ENCODE assay signal across 32 cellular contexts in the genomic region with DNA sequence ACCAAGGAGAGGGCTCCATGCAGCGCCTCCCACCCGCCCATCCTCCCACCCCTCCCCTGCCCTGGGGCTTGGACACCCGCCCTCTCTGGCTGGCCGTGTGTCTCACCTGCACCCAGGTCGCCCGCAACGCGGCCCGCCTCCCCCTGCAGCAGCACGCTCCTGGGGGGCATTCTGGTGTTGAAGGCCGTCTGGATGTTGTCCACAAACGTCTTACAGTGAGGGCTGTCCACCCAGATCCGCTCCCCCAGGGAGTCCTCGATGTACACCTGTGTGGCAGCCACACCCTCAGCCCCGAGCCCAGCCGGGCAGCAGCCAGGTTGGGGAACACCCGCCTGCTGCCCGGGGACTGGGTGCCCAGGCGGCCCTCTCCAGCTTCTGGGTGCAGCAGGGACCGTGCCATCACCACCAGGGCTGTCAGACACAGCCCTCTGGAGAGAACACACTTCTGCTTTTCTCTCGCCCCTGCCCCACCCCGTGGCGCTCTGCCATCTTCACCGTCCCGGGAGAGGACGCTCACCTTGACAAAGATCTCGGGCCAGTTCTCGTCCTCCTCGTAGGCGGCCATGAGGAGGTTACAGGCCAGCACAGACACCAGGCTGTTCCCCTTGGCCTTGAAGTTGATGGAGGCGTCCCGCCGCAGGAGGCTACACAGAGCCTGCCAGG. TPM values are rescaled to one million over a fixed set of nuclear protein-coding genes. Genes with fewer than 3 reads are reported as not detected.
"Had no signal": no experiment of that assay in that cellular context is flagged by ENCODE, and none has a peak within 500 bp of the region (broad histone marks: within the 10 kb centered on the region; RNA-seq: fewer than 3 reads in every experiment).

No MANE protein-coding gene starts in this region.

- H3K27me3 Mint-ChIP-seq: naive thymus-derived CD4-positive, alpha-beta T cell; natural killer cell treated with Interleukin-12 subunit alpha and Interleukin-12 subunit beta and Interleukin-15 and Interleukin-18, amount 100 ng/mL, for 72 hours; stimulated activated naive B cell treated with anti-CD40 and anti-IgM and Interleukin-4, amounts not matched to agents 10 μg/mL and 1 μg/mL and 100 μg/mL, for 72 hours; stimulated activated naive CD8-positive, alpha-beta T cell treated with anti-CD3 and anti-CD28 coated beads, Interleukin-15, Interleukin-2, amounts not matched to agents 100 ng/mL and 50 ng/mL, for 24 hours; type B pancreatic cell had no signal

- H3K27me3 ChIP-seq: neutrophil, pancreas, right atrium auricular region, right lobe of liver, sigmoid colon, suprapubic skin, testis, tibial artery, transverse colon, upper lobe of right lung, vagina had no signal

- ATAC-seq: naive thymus-derived CD4-positive, alpha-beta T cell; natural killer cell treated with Interleukin-12 subunit alpha and Interleukin-12 subunit beta and Interleukin-15 and Interleukin-18, amount 100 ng/mL, for 72 hours; pancreas; right lobe of liver; stimulated activated effector memory CD8-positive, alpha-beta T cell treated with anti-CD3 and anti-CD28 coated beads, Interleukin-12 subunit alpha, Interleukin-12 subunit beta, amount 100 ng/mL, for 72 hours; stimulated activated naive B cell treated with anti-CD40 and anti-IgM and Interleukin-4, amounts not matched to agents 10 μg/mL and 1 μg/mL and 100 μg/mL, for 72 hours; upper lobe of right lung had no signal

- H3K4me3 ChIP-seq: pancreas, prostate gland, right atrium auricular region, right lobe of liver, sigmoid colon, suprapubic skin, testis, tibial artery, transverse colon, upper lobe of right lung, vagina had no signal

- FAIRE-seq: pancreas, small intestine had no signal

- H3K27ac ChIP-seq: neutrophil, pancreas, prostate gland, right atrium auricular region, right lobe of liver, sigmoid colon, suprapubic skin, testis, tibial artery, transverse colon, upper lobe of right lung, vagina had no signal

- H3K9me3 Mint-ChIP-seq: natural killer cell treated with Interleukin-12 subunit alpha and Interleukin-12 subunit beta and Interleukin-15 and Interleukin-18, amount 100 ng/mL, for 72 hours; nephron progenitor cell; neural crest cell; stimulated activated effector memory CD8-positive, alpha-beta T cell treated with anti-CD3 and anti-CD28 coated beads, Interleukin-12 subunit alpha, Interleukin-12 subunit beta, amount 100 ng/mL, for 72 hours; stimulated activated naive B cell treated with anti-CD40 and anti-IgM and Interleukin-4, amounts not matched to agents 10 μg/mL and 1 μg/mL and 100 μg/mL, for 72 hours; stimulated activated naive CD8-positive, alpha-beta T cell treated with anti-CD3 and anti-CD28 coated beads, Interleukin-15, Interleukin-2, amounts not matched to agents 100 ng/mL and 50 ng/mL, for 24 hours; type B pancreatic cell had no signal

- H3K36me3 Mint-ChIP-seq: type B pancreatic cell had no signal

- H3K4me3 Mint-ChIP-seq: natural killer cell treated with Interleukin-12 subunit alpha and Interleukin-12 subunit beta and Interleukin-15 and Interleukin-18, amount 100 ng/mL, for 72 hours; nephron progenitor cell; stimulated activated effector memory CD8-positive, alpha-beta T cell treated with anti-CD3 and anti-CD28 coated beads, Interleukin-12 subunit alpha, Interleukin-12 subunit beta, amount 100 ng/mL, for 72 hours; stimulated activated naive B cell treated with anti-CD40 and anti-IgM and Interleukin-4, amounts not matched to agents 10 μg/mL and 1 μg/mL and 100 μg/mL, for 72 hours; stimulated activated naive CD8-positive, alpha-beta T cell treated with anti-CD3 and anti-CD28 coated beads, Interleukin-15, Interleukin-2, amounts not matched to agents 100 ng/mL and 50 ng/mL, for 24 hours; type B pancreatic cell had no signal

- H3K9me3 ChIP-seq: neutrophil, pancreas, prostate gland, right atrium auricular region, right lobe of liver, sigmoid colon, suprapubic skin, testis, tibial artery, transverse colon, upper lobe of right lung, vagina had no signal

- DNase-seq: naive thymus-derived CD4-positive, alpha-beta T cell; nephron progenitor cell; nucleus accumbens; retina; right lobe of liver; sigmoid colon; small intestine; stimulated activated CD4-positive, alpha-beta T cell treated with anti-CD3 and anti-CD28 coated beads, Interleukin-15, amount 100 ng/mL, for 24 hours; stimulated activated CD4-positive, alpha-beta T cell treated with anti-CD3 and anti-CD28 coated beads, Interleukin-2, amount 100 ng/mL, for 24 hours; stimulated activated CD4-positive, alpha-beta T cell treated with anti-CD3 and anti-CD28 coated beads, Interleukin-2, amount 100 ng/mL, for 48 hours; stimulated activated CD4-positive, alpha-beta T cell treated with anti-CD3 and anti-CD28 coated beads, Interleukin-4, amount 100 ng/mL, for 24 hours; stimulated activated naive B cell treated with anti-CD40 and anti-IgM and Interleukin-4, amounts not matched to agents 10 μg/mL and 1 μg/mL and 100 μg/mL, for 72 hours; stimulated activated naive CD4-positive, alpha-beta T cell treated with Interleukin-2 at 50 U/mL for 16 hours; substantia nigra; testis; tibial artery; transverse colon; upper lobe of right lung had no signal

- H3K27ac Mint-ChIP-seq: naive thymus-derived CD4-positive, alpha-beta T cell; natural killer cell treated with Interleukin-12 subunit alpha and Interleukin-12 subunit beta and Interleukin-15 and Interleukin-18, amount 100 ng/mL, for 72 hours; nephron progenitor cell; stimulated activated naive B cell treated with anti-CD40 and anti-IgM and Interleukin-4, amounts not matched to agents 10 μg/mL and 1 μg/mL and 100 μg/mL, for 72 hours; stimulated activated naive CD8-positive, alpha-beta T cell treated with anti-CD3 and anti-CD28 coated beads, Interleukin-15, Interleukin-2, amounts not matched to agents 100 ng/mL and 50 ng/mL, for 24 hours; type B pancreatic cell had no signal

RNA-seq across cellular contexts. Expression of a gene that starts 56.5 kb away (rescaled TPM):
- total RNA-seq: natural killer cell treated with Interleukin-12 subunit alpha and Interleukin-12 subunit beta and Interleukin-15 and Interleukin-18, amount 100 ng/mL, for 72 hours; neural crest cell; posterior vena cava; pulmonary artery endothelial cell; skeletal muscle tissue had no signal
